ENCODE assay signal across 2 cellular contexts in genomic region chr2:176882045-176882444, GRCh38.
DNase-seq lines count a peak whose midpoint lies in the region; ATAC-seq, FAIRE-seq and TF ChIP-seq lines count a peak whose summit lies in the region.
"Not testable (repeated sequence)": the region's sequence is repeated elsewhere in the genome, so short reads cannot be mapped to it uniquely, and the experiment has no call there.

No MANE protein-coding gene starts in this region.

- not testable (repeated sequence) for H3K9me1 ChIP-seq in K562 (ENCODE audit: control insufficient read depth, insufficient read depth, low read length)

- not testable (repeated sequence) for H3K36me3 ChIP-seq in HEK293 (ENCODE audit: control insufficient read depth in 2 of 2, insufficient read depth in 1 of 2, low read length in 2 of 2); K562 (ENCODE audit: control insufficient read depth, insufficient read depth, low read length)

- H3K4me1 ChIP-seq in HEK293 (ENCODE audit: control insufficient read depth, insufficient read depth, low read length); K562 (replicated peaks in 1 of 2; ENCODE audit: control insufficient read depth in 2 of 2, insufficient read depth in 2 of 2, low read length in 2 of 2): not testable (repeated sequence)

- H3K27ac ChIP-seq in HEK293 (ENCODE audit: extremely low read depth, low read depth, low read length); K562 (ENCODE audit: extremely low read depth, low read depth, low read length): not testable (repeated sequence)

- not testable (repeated sequence) for FAIRE-seq in K562 (lab: Jason Lieb, UNC)

- not testable (repeated sequence) for H4K20me1 ChIP-seq in K562 (replicated peaks; ENCODE audit: control insufficient read depth, insufficient read depth, low read length)

- not testable (repeated sequence) for H3K9ac ChIP-seq in K562 (ENCODE audit: insufficient read depth in 1 of 2, low read depth in 2 of 2, low read length in 2 of 2)

- intact Hi-C loops in K562 (cut with micrococcal nuclease), result not testable (repeated sequence)

- TF ChIP-seq RAD21 in K562 (CRISPR knock-in tag; conservative IDR thresholded peaks at IDR 0.05 in 1 of 2, IDR thresholded peaks at IDR 0.05 in 1 of 2), result not testable (repeated sequence)

- not testable (repeated sequence) for H3K9me3 ChIP-seq in HEK293 (ENCODE audit: control insufficient read depth, insufficient read depth, low read depth, low read length); K562 (replicated peaks; ENCODE audit: control insufficient read depth, insufficient read depth, low read depth, low read length)

- POLR2A ChIA-PET in HEK293 (lab: Yijun Ruan, JAX); K562 (lab: Yijun Ruan, JAX): not testable (repeated sequence)

- H3K4me3 ChIP-seq in HEK293 (ENCODE audit: low read depth, low read length); K562: not testable (repeated sequence)

- not testable (repeated sequence) for H2AFZ ChIP-seq in K562 (ENCODE audit: low read depth, low read length)

- not testable (repeated sequence) for H3K27me3 ChIP-seq in K562 (ENCODE audit: control insufficient read depth in 2 of 2, insufficient read depth in 2 of 2, low read length in 2 of 2)

- DNase-seq in K562 (ENCODE audit: extremely low read depth in 1 of 4, low spot score in 3 of 4), result not testable (repeated sequence)

- whole genome bisulfite sequencing in K562 (ENCODE audit: insufficient coverage, low coverage, missing lambda C conversion rate), result 0% methylated on average over 1 of the region's 1 CpG

- ATAC-seq in K562, result not testable (repeated sequence)

- TF ChIP-seq CTCF in HEK293 (tag by site-specific recombination; IDR thresholded peaks at IDR 0.05); K562 (IDR thresholded peaks at IDR 0.05 in 2 of 3, conservative IDR thresholded peaks at IDR 0.05 in 1 of 3; ENCODE audit: insufficient read depth in 2 of 3, low read depth in 1 of 3, low read length in 3 of 3): not testable (repeated sequence)

- H3K4me2 ChIP-seq in K562 (ENCODE audit: insufficient read depth, low read length), result not testable (repeated sequence)

- H3K79me2 ChIP-seq in K562 (ENCODE audit: control insufficient read depth, insufficient read depth, low read length), result not testable (repeated sequence)

- not testable (repeated sequence) for TF ChIP-seq EP300 in K562 (IDR thresholded peaks at IDR 0.05; ENCODE audit: low read length)

- TF ChIP-seq POLR2A in K562 (conservative IDR thresholded peaks at IDR 0.05), result not testable (repeated sequence)

- BruUV-seq in K562 (replicated peaks; lab: Mats Ljungman, UMichigan), result not testable (repeated sequence)

- CTCF ChIA-PET in HEK293 (lab: Yijun Ruan, JAX); K562 (lab: Yijun Ruan, JAX; ENCODE audit: low intra/inter-chr PET ratio): not testable (repeated sequence)

- in situ Hi-C loops in K562 (cut with MboI), result not testable (repeated sequence)

TF ChIP-seq in HEK293, 187 proteins besides CTCF, POLR2A, EP300 and RAD21:
- 0 out of 2 replicates have a peak, but pooled peaks have one; percentile 48 for TF ChIP-seq ZNF280D (tag by site-specific recombination; IDR thresholded peaks at IDR 0.05)
- peak; percentile 90 for TF ChIP-seq ZNF146 (tag by site-specific recombination; IDR thresholded peaks at IDR 0.05)

TF ChIP-seq in K562, 482 proteins besides CTCF, POLR2A, EP300 and RAD21:
- TF ChIP-seq ZNF146 (CRISPR knock-in tag; IDR thresholded peaks at IDR 0.05; ENCODE audit: unreplicated experiment), result peak; percentile 67
- TF ChIP-seq RBM25 (IDR thresholded peaks at IDR 0.05; ENCODE audit: low read depth, low read length, severe bottlenecking), result peak; percentile 29
